ENCODE assay signal across 8 cellular contexts in the genomic region with DNA sequence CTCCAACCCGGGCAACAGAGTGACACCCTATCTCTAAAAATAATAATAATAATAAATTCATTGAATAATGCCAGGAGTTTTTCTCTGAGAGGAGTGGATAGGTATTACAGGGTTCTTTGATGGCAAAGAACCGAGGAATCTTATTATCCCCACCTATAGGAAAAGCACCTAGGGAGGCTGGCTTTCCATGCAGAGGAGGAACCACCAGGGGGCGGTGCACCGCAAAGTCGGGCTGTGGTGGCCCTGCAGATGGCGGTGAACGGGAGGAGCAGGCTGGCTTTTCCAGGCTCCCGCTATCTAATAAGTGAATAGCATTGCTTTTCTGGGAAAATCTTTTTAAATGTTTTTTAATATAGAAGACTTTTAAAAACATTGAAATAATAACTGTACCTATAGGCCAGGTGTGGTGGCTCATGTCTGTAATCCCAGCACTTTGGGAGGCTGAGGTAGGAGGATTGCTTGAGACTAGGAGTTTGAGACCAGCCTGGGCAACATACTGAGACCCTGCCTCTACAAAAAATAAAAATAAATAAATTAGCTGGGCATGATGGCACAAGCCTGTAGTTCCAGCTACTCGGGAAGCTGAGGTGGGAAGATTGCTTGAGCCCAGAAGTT.
A peak's percentile ranks its signal among the peaks of the same experiment; 100 is the strongest.
DNase-seq lines count a peak whose midpoint lies in the region; ATAC-seq and TF ChIP-seq lines count a peak whose summit lies in the region.

No MANE protein-coding gene starts in this region.

- H3K4me1 ChIP-seq in A673 (ENCODE audit: insufficient read depth, low read length, poor library complexity, severe bottlenecking): no peaks in the 10 kb centered on the region

- peaks cover 15% of the 10 kb centered on the region for H3K4me1 Mint-ChIP-seq in WTC11

- peak; percentile 52 for TF ChIP-seq CTCF in A673 (conservative IDR thresholded peaks at IDR 0.05; ENCODE audit: low read depth, low read length)
- peak; percentile 87 for TF ChIP-seq CTCF in GM13977 (IDR thresholded peaks at IDR 0.05; ENCODE audit: extremely low read depth, insufficient read depth, missing control alignments)
- TF ChIP-seq CTCF in WTC11 (IDR thresholded peaks at IDR 0.05): peak; percentile 81

- H3K36me3 Mint-ChIP-seq in WTC11: no peaks in the 10 kb centered on the region

- no TSS peak for BruUV-seq in A673 (replicated peaks; lab: Mats Ljungman, UMichigan)

- no peak overlapping the region for H3K4me3 Mint-ChIP-seq in WTC11

- H3K9me3 Mint-ChIP-seq in WTC11: no peaks in the 10 kb centered on the region

- H3K27me3 ChIP-seq in A673 (replicated peaks; ENCODE audit: insufficient read depth, low read depth, low read length, poor library complexity): no peaks in the 10 kb centered on the region

- peak; percentile 23 for DNase-seq in A673 (ENCODE audit: low spot score)
- peak; percentile 35 for DNase-seq in GM13977 (ENCODE audit: low spot score)
- DNase-seq in WTC11 (ENCODE audit: low spot score): peak; percentile 91
- DNase-seq in germinal center (ENCODE audit: low spot score): peak; percentile 62
- DNase-seq in stimulated activated CD4-positive, alpha-beta T cell treated with anti-CD3 and anti-CD28 coated beads, Interleukin-2, amount 100 ng/mL, for 24 hours: peak; percentile 48 to 62

- in situ Hi-C loops in GM13977 (cut with MboI; ENCODE audit: low pct_unique_long_range_greater_than_20kb, low sequenced_read_pairs, unreplicated experiment): loop anchor here (25.0 kb wide), 1 partner anchor 753 kb away; no protein-coding TSS in a partner anchor

- H3K36me3 ChIP-seq in A673 (ENCODE audit: insufficient read depth, low read length, poor library complexity, severe bottlenecking): no peaks in the 10 kb centered on the region

- no peak overlapping the region for H3K4me3 ChIP-seq in A673 (ENCODE audit: low read depth, low read length, poor library complexity, severe bottlenecking)

- intact Hi-C loops in A673 (cut with micrococcal nuclease; ENCODE audit: unreplicated experiment): no loop called here

- H3K27me3 Mint-ChIP-seq in WTC11 (ENCODE audit: low read depth): no peaks in the 10 kb centered on the region

- POLR2A ChIA-PET in A673 (lab: Charles Lee; ENCODE audit: low non-redundant PET): no interaction called here
- POLR2A ChIA-PET in WTC11 (lab: Charles Lee): interaction anchor here (0.6 kb wide), 1 partner anchor 321 kb away, joined by 3 read pairs; no protein-coding TSS in a partner anchor

- CTCF ChIA-PET in A673 (lab: Charles Lee): no interaction called here
- CTCF ChIA-PET in WTC11 (lab: Charles Lee): interaction anchor here (2.6 to 2.8 kb wide), 2 partner anchors 9 to 221 kb away, joined by 8 to 12 read pairs; no protein-coding TSS in a partner anchor

- ATAC-seq in HG03196 (IDR thresholded peaks at IDR 0.05; ENCODE audit: unreplicated experiment) (peak; percentile 58), WTC11 (peak; percentile 93), GM21528 (IDR thresholded peaks at IDR 0.05; ENCODE audit: low FRiP score, unreplicated experiment) (no peak), HG03521 (IDR thresholded peaks at IDR 0.05; ENCODE audit: unreplicated experiment) (no peak)

- H3K27ac ChIP-seq in A673 (ENCODE audit: low read depth, low read length, poor library complexity, severe bottlenecking): no peak overlapping the region

- no peak overlapping the region for H3K27ac Mint-ChIP-seq in WTC11

- no peaks in the 10 kb centered on the region for H3K9me3 ChIP-seq in A673 (ENCODE audit: low read depth, low read length, poor library complexity, severe bottlenecking)

TF ChIP-seq in WTC11, 78 proteins besides CTCF, POLR2A, EP300 and RAD21:
- TF ChIP-seq, protein P1, sequence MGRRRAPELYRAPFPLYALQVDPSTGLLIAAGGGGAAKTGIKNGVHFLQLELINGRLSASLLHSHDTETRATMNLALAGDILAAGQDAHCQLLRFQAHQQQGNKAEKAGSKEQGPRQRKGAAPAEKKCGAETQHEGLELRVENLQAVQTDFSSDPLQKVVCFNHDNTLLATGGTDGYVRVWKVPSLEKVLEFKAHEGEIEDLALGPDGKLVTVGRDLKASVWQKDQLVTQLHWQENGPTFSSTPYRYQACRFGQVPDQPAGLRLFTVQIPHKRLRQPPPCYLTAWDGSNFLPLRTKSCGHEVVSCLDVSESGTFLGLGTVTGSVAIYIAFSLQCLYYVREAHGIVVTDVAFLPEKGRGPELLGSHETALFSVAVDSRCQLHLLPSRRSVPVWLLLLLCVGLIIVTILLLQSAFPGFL (CRISPR knock-in tag; IDR thresholded peaks at IDR 0.05; ENCODE audit: borderline replicate concordance): no peak
- TF ChIP-seq ERG (CRISPR knock-in tag; IDR thresholded peaks at IDR 0.05): no peak
- TF ChIP-seq ATF3 (CRISPR knock-in tag; conservative IDR thresholded peaks at IDR 0.05): no peak
- TF ChIP-seq AFF4 (CRISPR knock-in tag; IDR thresholded peaks at IDR 0.05; ENCODE audit: borderline replicate concordance): no peak
- no peak for TF ChIP-seq ZNF425 (CRISPR knock-in tag; conservative IDR thresholded peaks at IDR 0.05)
- no peak for TF ChIP-seq FOXP1 (CRISPR knock-in tag; IDR thresholded peaks at IDR 0.05; ENCODE audit: borderline replicate concordance)
- no peak for TF ChIP-seq NFE2L1 (CRISPR knock-in tag; IDR thresholded peaks at IDR 0.05)
- no peak for TF ChIP-seq MXD4 (CRISPR knock-in tag; IDR thresholded peaks at IDR 0.05; ENCODE audit: borderline replicate concordance)
TF ChIP-seq in WTC11: peak in this region for 0.

Comparison
In these comparisons a context has a peak if more than half of its experiments do, and no peak if none do; other contexts are left out.
1. DNase-seq: peak in every context shown above with its lines; median percentile 91 in WTC11; 62 in germinal center; 55 in stimulated activated CD4-positive, alpha-beta T cell treated with anti-CD3 and anti-CD28 coated beads, Interleukin-2, amount 100 ng/mL, for 24 hours; 35 in GM13977; 23 in A673.
2. ATAC-seq: peak in HG03196 (single experiment) and WTC11 (single experiment); none in GM21528 (single experiment) and HG03521 (single experiment).
3. Peak in every context shown above with its lines, with median percentiles within 50 percentile points of each other: CTCF ChIP-seq.